In the genomic region with DNA sequence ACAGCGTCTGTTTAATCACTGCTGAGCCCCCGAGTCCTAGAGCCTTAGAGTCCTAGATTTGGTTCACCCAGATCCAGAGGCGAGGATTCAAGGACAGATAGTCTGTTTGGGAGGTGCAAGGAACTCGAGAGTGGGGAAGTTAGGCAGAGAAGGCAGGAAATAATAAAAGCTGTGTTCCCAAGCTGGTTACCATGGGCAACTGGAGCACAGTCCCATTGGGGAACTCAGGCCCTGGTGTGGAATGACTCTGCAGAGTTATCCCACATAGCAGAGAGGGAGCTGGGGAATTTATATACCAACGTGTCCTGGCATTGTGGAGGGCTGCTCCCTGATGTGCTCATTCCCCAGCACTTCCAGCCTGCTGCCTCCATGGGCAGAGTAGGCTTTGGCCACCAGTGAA, we compare ENCODE assay signal across 19 cellular contexts. TPM values are rescaled to one million over a fixed set of nuclear protein-coding genes. Genes with fewer than 3 reads are reported as not detected.
A peak's percentile ranks its signal among the peaks of the same experiment; 100 is the strongest.
DNase-seq lines count a peak whose midpoint lies in the region; ATAC-seq and TF ChIP-seq lines count a peak whose summit lies in the region.
"Had no signal": no experiment of that assay in that cellular context is flagged by ENCODE, and none has a peak within 500 bp of the region (broad histone marks: within the 10 kb centered on the region; RNA-seq: fewer than 3 reads in every experiment).

No MANE protein-coding gene starts in this region.

- H4K5ac ChIP-seq in mesendoderm (ENCODE audit: low read length) = no peak overlapping the region

- no CpG with 5 or more reads among the region's 5 CpGs for WGBS in mesendoderm (ENCODE audit: extremely low coverage, insufficient coverage, low lambda C conversion rate)

- H3K18ac ChIP-seq in mesendoderm (ENCODE audit: low read length) = no peak overlapping the region

- H3K9ac ChIP-seq in mesendoderm (ENCODE audit: low read length) = no peak overlapping the region

- H2AK5ac ChIP-seq in mesendoderm (ENCODE audit: low read length) = no peak overlapping the region

- H3K27me3 Mint-ChIP-seq in CD8-positive, alpha-beta T cell (ENCODE audit: low read depth) = peaks cover 15% of the 10 kb centered on the region

- H3K79me2 ChIP-seq in mesendoderm (ENCODE audit: control insufficient read depth, insufficient read depth, low read length) = no peaks in the 10 kb centered on the region

- H3K9me3 ChIP-seq in CD8-positive, alpha-beta T cell (ENCODE audit: low read length) = no peaks in the 10 kb centered on the region
- H3K9me3 ChIP-seq: thyroid gland had no signal

- H2BK15ac ChIP-seq in mesendoderm (replicated peaks; ENCODE audit: low read depth) = no peak overlapping the region

- no peak for TF ChIP-seq CTCF in CD8-positive, alpha-beta T cell (IDR thresholded peaks at IDR 0.05)

- no peak overlapping the region for H3K27ac Mint-ChIP-seq in CD8-positive, alpha-beta T cell
- H3K27ac Mint-ChIP-seq: activated CD4-positive, alpha-beta T cell treated with anti-CD3 and anti-CD28 coated beads for 36 hours; activated T-helper 2 cell treated with anti-CD3 and anti-CD28 coated beads, Interferon-gamma antibody, Interleukin-2, Interleukin-4, amounts not matched to agents 10 μg/mL and 5 μg/mL and 100 μg/mL, durations not matched to agents 14 hours and 24 hours and 36 hours; memory B cell had no signal

- H3K4me3 ChIP-seq in mesendoderm (ENCODE audit: low read length) = no peak overlapping the region
- no peak overlapping the region for H3K4me3 ChIP-seq in CD8-positive, alpha-beta T cell (ENCODE audit: low read depth, low read length)
- H3K4me3 ChIP-seq: thyroid gland had no signal

- H3K4me3 Mint-ChIP-seq in CD8-positive, alpha-beta T cell = no peak overlapping the region
- H3K4me3 Mint-ChIP-seq: activated CD4-positive, alpha-beta T cell treated with anti-CD3 and anti-CD28 coated beads for 36 hours; CD8-positive, alpha-beta memory T cell; memory B cell had no signal

- DNase-seq in CD1c-positive myeloid dendritic cell (ENCODE audit: extremely low spot score) (peak; percentile 75), MV-4-11 (lab: John Stamatoyannopoulos, UW) (peak; percentile 39), fibroblast of gingiva (ENCODE audit: low read depth) (peak; percentile 69), mesendoderm (peak; percentile 42), SIG-M5 treated with dmso at 0.1 percent for 504 hours (lab: John Stamatoyannopoulos, UW; ENCODE audit: unreplicated experiment) (no peak)
- DNase-seq in CD8-positive, alpha-beta T cell = no peak
- DNase-seq: activated CD4-positive, alpha-beta T cell treated with anti-CD3 and anti-CD28 coated beads for 36 hours; caudate nucleus; CD8-positive, alpha-beta memory T cell; GOT3; NCI-H510A; right cardiac atrium; SHP77; thyroid gland had no signal

- H2BK5ac ChIP-seq in mesendoderm (ENCODE audit: low read length) = no peak overlapping the region

- no peaks in the 10 kb centered on the region for H3K4me1 Mint-ChIP-seq in CD8-positive, alpha-beta T cell (ENCODE audit: low read depth)
- H3K4me1 Mint-ChIP-seq: activated CD4-positive, alpha-beta T cell treated with anti-CD3 and anti-CD28 coated beads for 36 hours; CD8-positive, alpha-beta memory T cell; memory B cell had no signal

- no peaks in the 10 kb centered on the region for H3K36me3 Mint-ChIP-seq in CD8-positive, alpha-beta T cell

- H3K36me3 ChIP-seq in mesendoderm (ENCODE audit: control insufficient read depth, insufficient read depth, low read length) = no peaks in the 10 kb centered on the region
- no peaks in the 10 kb centered on the region for H3K36me3 ChIP-seq in CD8-positive, alpha-beta T cell (ENCODE audit: insufficient read depth, low read length)
- H3K36me3 ChIP-seq: thyroid gland had no signal

- no peak overlapping the region for H2BK120ac ChIP-seq in mesendoderm (ENCODE audit: low read depth, low read length)

- POLR2A ChIA-PET in CD8-positive, alpha-beta T cell (lab: Charles Lee) = no interaction called here

- no peaks in the 10 kb centered on the region for H3K4me1 ChIP-seq in mesendoderm (ENCODE audit: control insufficient read depth, low read depth, low read length)
- H3K4me1 ChIP-seq in CD8-positive, alpha-beta T cell (ENCODE audit: insufficient read depth, low read length) = no peaks in the 10 kb centered on the region
- H3K4me1 ChIP-seq: thyroid gland had no signal

- no peak overlapping the region for H3K4me2 ChIP-seq in mesendoderm (ENCODE audit: low read length)

- CTCF ChIA-PET in CD8-positive, alpha-beta T cell (lab: Charles Lee) = no interaction called here

- H3K56ac ChIP-seq in mesendoderm (ENCODE audit: low read length) = no peak overlapping the region

- H3K79me1 ChIP-seq in mesendoderm (ENCODE audit: low read length) = no peaks in the 10 kb centered on the region

- no peak overlapping the region for H4K8ac ChIP-seq in mesendoderm (ENCODE audit: low read depth, low read length)

- no peak overlapping the region for H3K27ac ChIP-seq in mesendoderm (ENCODE audit: low read depth, low read length)
- H3K27ac ChIP-seq in CD8-positive, alpha-beta T cell (ENCODE audit: low read depth, low read length) = no peak overlapping the region
- H3K27ac ChIP-seq: thyroid gland had no signal

- no peak for ATAC-seq in CD8-positive, alpha-beta T cell
- ATAC-seq in HG03139 (IDR thresholded peaks at IDR 0.05; ENCODE audit: unreplicated experiment) (no peak), HG03097 (IDR thresholded peaks at IDR 0.05; ENCODE audit: low FRiP score, unreplicated experiment) (no peak)
- ATAC-seq: activated CD4-positive, alpha-beta T cell treated with anti-CD3 and anti-CD28 coated beads for 36 hours had no signal

- no peak overlapping the region for H3K4ac ChIP-seq in mesendoderm (ENCODE audit: low read depth, low read length)

- no peaks in the 10 kb centered on the region for H3K27me3 ChIP-seq in mesendoderm (ENCODE audit: insufficient read depth, low read length, poor library complexity)
- no peaks in the 10 kb centered on the region for H3K27me3 ChIP-seq in CD8-positive, alpha-beta T cell (ENCODE audit: insufficient read depth, low read length)
- H3K27me3 ChIP-seq: thyroid gland had no signal

- no peaks in the 10 kb centered on the region for H3K9me3 Mint-ChIP-seq in CD8-positive, alpha-beta T cell
- H3K9me3 Mint-ChIP-seq: activated T-helper 2 cell treated with anti-CD3 and anti-CD28 coated beads, Interferon-gamma antibody, Interleukin-2, Interleukin-4, amounts not matched to agents 10 μg/mL and 5 μg/mL and 100 μg/mL, durations not matched to agents 14 hours and 24 hours and 36 hours had no signal

- H3K23ac ChIP-seq in mesendoderm (ENCODE audit: low read length) = no peak overlapping the region

- intact Hi-C loops in CD8-positive, alpha-beta T cell (cut with DNase I, micrococcal nuclease) = no loop called here

RNA-seq across cellular contexts. Expression of gene IGSF23, which starts 9.7 kb away (rescaled TPM):
- not detected for polyA plus RNA-seq in mesendoderm (2013, experiment 1 of 2)
- not detected for polyA plus RNA-seq in mesendoderm (2013, experiment 2 of 2)
- total RNA-seq in CD8-positive, alpha-beta T cell = not detected
- total RNA-seq: activated CD4-positive, alpha-beta T cell treated with anti-CD3 and anti-CD28 coated beads for 36 hours; activated T-helper 2 cell treated with anti-CD3 and anti-CD28 coated beads, Interferon-gamma antibody, Interleukin-2, Interleukin-4, amounts not matched to agents 10 μg/mL and 5 μg/mL and 100 μg/mL, durations not matched to agents 14 hours and 24 hours and 36 hours; CD8-positive, alpha-beta memory T cell; frontal cortex; right cardiac atrium; thyroid gland had no signal
- polyA plus RNA-seq: CD8-positive, alpha-beta memory T cell; right cardiac atrium had no signal

RNA-seq across cellular contexts. Expression of gene PVR, which starts 20.6 kb away (rescaled TPM):
- 14.9 TPM for polyA plus RNA-seq in mesendoderm (2013, experiment 1 of 2)
- 14.7 TPM for polyA plus RNA-seq in mesendoderm (2013, experiment 2 of 2)
- total RNA-seq in CD8-positive, alpha-beta T cell = 1 to 10 TPM in 1 of 2 experiments, under 1 TPM in 1; 0.95 to 1.1 TPM

RNA-seq across cellular contexts. Expression of gene CEACAM19, which starts 48.2 kb away (rescaled TPM):
- polyA plus RNA-seq in mesendoderm (2013, experiment 1 of 2) = 0.53 TPM
- polyA plus RNA-seq in mesendoderm (2013, experiment 2 of 2) = 0.60 TPM
- total RNA-seq in CD8-positive, alpha-beta T cell = under 1 TPM; 0.25 to 0.81 TPM
- polyA plus RNA-seq: CD8-positive, alpha-beta memory T cell had no signal

Comparison
In these comparisons a context has a peak if more than half of its experiments do, and no peak if none do; other contexts are left out.
1. DNase-seq: peak in CD1c-positive myeloid dendritic cell (single experiment), MV-4-11 (single experiment), fibroblast of gingiva (single experiment) and mesendoderm (single experiment); none in CD8-positive, alpha-beta T cell (0 of 7) and SIG-M5 treated with dmso at 0.1 percent for 504 hours (single experiment).